Comparison of ENCODE assay signal across 1 cellular context in genomic region chr1:109984190-109984455, GRCh38.
TF ChIP-seq lines count a peak whose summit lies in the region.

No MANE protein-coding gene starts in this region.

TF ChIP-seq in IMR-90, 13 proteins besides CTCF, POLR2A, EP300 and RAD21 (continued from another document):
- no peak for TF ChIP-seq USF2 (IDR thresholded peaks at IDR 0.05; ENCODE audit: low read depth, low read length)
- no peak for TF ChIP-seq RFX5 (IDR thresholded peaks at IDR 0.05; ENCODE audit: low read depth, low read length)
- TF ChIP-seq RCOR1 (IDR thresholded peaks at IDR 0.05; ENCODE audit: insufficient replicate concordance, low read length): no peak
- no peak for TF ChIP-seq BHLHE40 (IDR thresholded peaks at IDR 0.05; ENCODE audit: low read depth, low read length)
